8 cellular contexts compared by ENCODE assay signal in genomic region chrX:72712094-72712755, GRCh38. TPM values are rescaled to one million over a fixed set of nuclear protein-coding genes. Genes with fewer than 3 reads are reported as not detected.
DNase-seq lines count a peak whose midpoint lies in the region; ATAC-seq and TF ChIP-seq lines count a peak whose summit lies in the region.

No MANE protein-coding gene starts in this region.

- TF ChIP-seq POLR2A in adrenal gland (IDR thresholded peaks at IDR 0.05), result peak in 1 of 2 donors; percentile 37

- H3K4me3 Mint-ChIP-seq in mesothelial cell of epicardium, result peak overlapping the region; percentile 0

- H3K27me3 Mint-ChIP-seq in mesothelial cell of epicardium (ENCODE audit: low read depth), result no peaks in the 10 kb centered on the region

- H3K27me3 ChIP-seq in BE2C (no peaks in the 10 kb centered on the region), adrenal gland (no peaks in the 10 kb centered on the region), aorta (ENCODE audit: control insufficient read depth in 1 of 2, insufficient read depth in 2 of 2, low read length in 1 of 2) (no peaks in the 10 kb centered on the region)

- H3K36me3 ChIP-seq in BE2C, result no peaks in the 10 kb centered on the region
- no peaks in the 10 kb centered on the region for H3K36me3 ChIP-seq in adrenal gland (replicated peaks in 1 of 2)
- no peaks in the 10 kb centered on the region for H3K36me3 ChIP-seq in aorta (ENCODE audit: control insufficient read depth in 1 of 2, insufficient read depth in 2 of 2, low read length in 1 of 2)

- H3K27ac Mint-ChIP-seq in mesothelial cell of epicardium, result peak overlapping the region; percentile 52

- H3K27ac ChIP-seq in adrenal gland, result peak overlapping the region in 4 of 5 donors; percentile 53 to 91 (median 84)
- peak overlapping the region in 1 of 2 donors; percentile 57 for H3K27ac ChIP-seq in aorta (ENCODE audit: low read depth in 1 of 2, low read length in 2 of 2)

- peaks cover 12% of the 10 kb centered on the region for H3K4me1 Mint-ChIP-seq in mesothelial cell of epicardium

- H3K36me3 Mint-ChIP-seq in mesothelial cell of epicardium, result peaks cover 2% of the 10 kb centered on the region

- TF ChIP-seq CTCF in BE2C (IDR thresholded peaks at IDR 0.05; ENCODE audit: low read depth, low read length), result no peak
- no peak for TF ChIP-seq CTCF in adrenal gland (IDR thresholded peaks at IDR 0.05)
- no peak for TF ChIP-seq CTCF in mesothelial cell of epicardium (IDR thresholded peaks at IDR 0.05; ENCODE audit: unreplicated experiment)

- no peak for DNase-seq in BE2C
- peak; percentile 27 for DNase-seq in Jurkat, Clone E6-1 (ENCODE audit: low read depth, low spot score)
- DNase-seq in adrenal gland, result peak in 5 of 7 donors; percentile 24 to 53 (median 28)
- no peak for DNase-seq in mesothelial cell of epicardium (ENCODE audit: low spot score in 2 of 2, unreplicated experiment in 2 of 2)
- no peak for DNase-seq in aorta
- no peak for DNase-seq in NOMO-1 (lab: John Stamatoyannopoulos, UW; ENCODE audit: unreplicated experiment in 2 of 2)

- H3K9me3 Mint-ChIP-seq in mesothelial cell of epicardium, result peaks cover 24% of the 10 kb centered on the region

- H3K4me3 ChIP-seq in BE2C (ENCODE audit: low read depth, low read length) (peak overlapping the region; percentile 72), adrenal gland (peak overlapping the region in 1 of 4 donors; percentile 51), aorta (ENCODE audit: low read length in 2 of 2) (no peak overlapping the region)
- H3K4me3 ChIP-seq in Jurkat, Clone E6-1 (ENCODE audit: low read length), result no peak overlapping the region

- 39 to 45% (median 43%) methylated on average over 2 of the region's 2 CpGs for WGBS in adrenal gland, 4 donors
- 20 to 33% methylated on average over 2 of the region's 2 CpGs for WGBS in aorta, 2 donors

- H3K4me1 ChIP-seq in BE2C (no peaks in the 10 kb centered on the region), adrenal gland (replicated peaks in 1 of 2) (peaks cover 0 to 6% of the 10 kb centered on the region in 2 donors), aorta (ENCODE audit: control insufficient read depth in 1 of 2, insufficient read depth in 2 of 2, low read length in 2 of 2) (no peaks in the 10 kb centered on the region)

- intact Hi-C loops in adrenal gland (cut with DNase I), result no loop called here
- intact Hi-C loops in aorta (cut with DNase I), result no loop called here

- ATAC-seq in aorta (ENCODE audit: low FRiP score), result no peak
- no peak for ATAC-seq in GM21786 (IDR thresholded peaks at IDR 0.05; ENCODE audit: unreplicated experiment)
- ATAC-seq in GM19397 (IDR thresholded peaks at IDR 0.05; ENCODE audit: unreplicated experiment), result no peak

- H3K9me3 ChIP-seq in BE2C, result no peaks in the 10 kb centered on the region
- no peaks in the 10 kb centered on the region for H3K9me3 ChIP-seq in adrenal gland (replicated peaks in 1 of 3)
- H3K9me3 ChIP-seq in aorta (ENCODE audit: control insufficient read depth, low read length), result no peaks in the 10 kb centered on the region

RNA-seq across cellular contexts. Expression of gene PHKA1, which starts 1.9 kb away (rescaled TPM):
- polyA plus RNA-seq in BE2C (2012; ENCODE audit: insufficient read depth, insufficient read length, low read depth), result 6.0 TPM
- polyA plus RNA-seq in Jurkat, Clone E6-1 (2012; ENCODE audit: insufficient read depth, insufficient read length), result 12.1 TPM
- total RNA-seq in adrenal gland, result 10 to 100 TPM; 23.0 to 46.4 (median 40.9) TPM
- 10 to 100 TPM; 11.8 to 22.6 (median 11.9) TPM for polyA plus RNA-seq in adrenal gland
- 12.9 to 13.6 TPM (median 13.0 TPM) in 3 replicates for total RNA-seq in mesothelial cell of epicardium
- total RNA-seq in aorta, result 10 to 100 TPM in 1 of 2 donors, 1 to 10 TPM in 1; 8.1 to 10.6 TPM
- 10 to 100 TPM in 1 of 2 donors, 1 to 10 TPM in 1; 3.0 to 10.4 TPM for polyA plus RNA-seq in aorta

Comparison
In these comparisons a context has a peak if more than half of its experiments do, and no peak if none do; other contexts are left out.
1. DNase-seq: peak in Jurkat, Clone E6-1 (single experiment) and adrenal gland (5 of 7); none in BE2C (single experiment), mesothelial cell of epicardium (0 of 2), aorta (0 of 2) and NOMO-1 (0 of 2).